In the genomic region with DNA sequence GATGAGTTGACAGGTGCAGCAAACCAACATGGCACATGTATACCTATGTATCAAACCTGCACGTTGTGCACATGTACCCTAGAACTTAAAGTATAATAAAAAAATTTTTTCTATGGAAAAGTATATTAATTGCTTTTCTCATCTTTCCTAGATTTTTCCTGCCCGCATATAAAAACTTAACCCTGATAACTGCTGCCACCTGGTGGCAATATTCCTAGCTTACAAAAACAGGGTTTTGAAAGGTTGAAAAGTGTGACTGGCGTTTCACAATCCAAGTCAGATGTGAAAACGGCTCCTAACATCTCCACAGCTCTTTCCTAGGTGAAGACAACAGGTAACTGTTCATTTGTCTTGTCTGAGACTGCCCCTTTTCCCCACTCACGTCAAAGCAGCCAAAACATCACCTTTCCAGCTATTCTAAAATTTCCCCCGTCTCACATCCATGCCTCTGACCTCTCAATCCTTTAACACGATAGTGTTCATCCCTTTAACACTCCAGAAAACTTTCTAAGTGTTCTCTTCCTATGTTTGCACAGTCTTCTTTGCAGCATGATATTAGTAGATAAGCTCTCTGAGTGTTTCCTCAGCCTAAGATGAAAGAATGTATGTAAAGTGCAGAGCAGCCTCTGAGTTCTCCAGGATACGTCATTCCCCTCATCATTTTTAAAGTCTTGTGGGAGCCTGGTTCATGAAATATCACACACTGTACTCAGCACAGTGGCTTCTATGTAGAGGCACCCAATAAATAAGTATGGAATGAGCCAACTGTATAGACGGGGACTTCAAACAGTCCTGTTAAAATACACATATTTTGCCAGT, we compare ENCODE assay signal across 8 cellular contexts. TPM values are rescaled to one million over a fixed set of nuclear protein-coding genes. Genes with fewer than 3 reads are reported as not detected.
DNase-seq lines count a peak whose midpoint lies in the region; ATAC-seq and TF ChIP-seq lines count a peak whose summit lies in the region.

No MANE protein-coding gene starts in this region.

- no peaks in the 10 kb centered on the region for H3K9me3 ChIP-seq in thyroid gland

- no peaks in the 10 kb centered on the region for H3K27me3 ChIP-seq in thyroid gland

- DNase-seq in activated CD4-positive, alpha-beta T cell treated with anti-CD3 and anti-CD28 coated beads for 24 hours (ENCODE audit: low read depth in 2 of 2): peak; percentile 13 to 28
- no peak for DNase-seq in activated CD4-positive, alpha-beta T cell treated with anti-CD3 and anti-CD28 coated beads for 1 hour
- peak; percentile 54 for DNase-seq in LHCN-M2 (ENCODE audit: low read depth)
- DNase-seq in cardiac fibroblast (ENCODE audit: low read depth in 2 of 2): peak; percentile 63 to 71
- peak; percentile 52 to 66 for DNase-seq in lung microvascular endothelial cell (ENCODE audit: low read depth in 2 of 2)
- peak; percentile 56 for DNase-seq in thyroid gland
- no peak for DNase-seq in NCI-H1048 (lab: John Stamatoyannopoulos, UW)

- TF ChIP-seq CTCF in cardiac fibroblast (IDR thresholded peaks at IDR 0.05; ENCODE audit: low read depth, low read length) (peak; percentile 71), thyroid gland (IDR thresholded peaks at IDR 0.05) (peak; percentile 9 to 68 (median 60))

- H3K4me3 ChIP-seq in cardiac fibroblast (replicated peaks in 1 of 2; ENCODE audit: low read depth in 2 of 2, low read length in 2 of 2) (no peak overlapping the region), thyroid gland (replicated peaks in 1 of 3) (no peak overlapping the region)

- H3K27ac ChIP-seq in thyroid gland: no peak overlapping the region

- intact Hi-C loops in thyroid gland (cut with DNase I): loop anchor here (5.0 kb wide), 1 partner anchor 178 kb away; no protein-coding TSS in a partner anchor

- WGBS in thyroid gland, 2 donors: 26 to 29% methylated on average over 9 of the region's 9 CpGs

- ATAC-seq in SK-N-SH treated with all-trans-retinoic acid at 6 μM for 48 hours: peak; percentile 57; the same call in 2 of the 3 replicates

- TF ChIP-seq POLR2A in thyroid gland (IDR thresholded peaks at IDR 0.05): no peak

- H3K4me1 ChIP-seq in thyroid gland: no peaks in the 10 kb centered on the region

- no peaks in the 10 kb centered on the region for H3K36me3 ChIP-seq in thyroid gland

TF ChIP-seq in SK-N-SH treated with all-trans-retinoic acid at 6 μM for 48 hours, 23 proteins besides CTCF, POLR2A, EP300 and RAD21:
- TF ChIP-seq OSR1 (CRISPR knock-in tag; IDR thresholded peaks at IDR 0.05) (no peak), RARB (CRISPR knock-in tag; IDR thresholded peaks at IDR 0.05) (no peak), BACH2 (CRISPR knock-in tag; IDR thresholded peaks at IDR 0.05; ENCODE audit: borderline replicate concordance) (no peak), CSDC2 (CRISPR knock-in tag; IDR thresholded peaks at IDR 0.05) (no peak), TCF4 (CRISPR knock-in tag; IDR thresholded peaks at IDR 0.05; ENCODE audit: borderline replicate concordance) (no peak), ZFP30 (CRISPR knock-in tag; IDR thresholded peaks at IDR 0.05) (no peak), ZNF70 (CRISPR knock-in tag; IDR thresholded peaks at IDR 0.05) (no peak), ZNF8 (CRISPR knock-in tag; IDR thresholded peaks at IDR 0.05) (no peak), ARNTL (CRISPR knock-in tag; IDR thresholded peaks at IDR 0.05; ENCODE audit: borderline replicate concordance, low read depth) (no peak), GLIS3 (CRISPR knock-in tag; IDR thresholded peaks at IDR 0.05) (no peak), PPARA (CRISPR knock-in tag; IDR thresholded peaks at IDR 0.05; ENCODE audit: borderline replicate concordance) (no peak), ISL1 (CRISPR knock-in tag; IDR thresholded peaks at IDR 0.05) (no peak), SNAI2 (CRISPR knock-in tag; IDR thresholded peaks at IDR 0.05) (no peak), ZC3H10 (CRISPR knock-in tag; IDR thresholded peaks at IDR 0.05) (no peak)
- TF ChIP-seq, protein P1, sequence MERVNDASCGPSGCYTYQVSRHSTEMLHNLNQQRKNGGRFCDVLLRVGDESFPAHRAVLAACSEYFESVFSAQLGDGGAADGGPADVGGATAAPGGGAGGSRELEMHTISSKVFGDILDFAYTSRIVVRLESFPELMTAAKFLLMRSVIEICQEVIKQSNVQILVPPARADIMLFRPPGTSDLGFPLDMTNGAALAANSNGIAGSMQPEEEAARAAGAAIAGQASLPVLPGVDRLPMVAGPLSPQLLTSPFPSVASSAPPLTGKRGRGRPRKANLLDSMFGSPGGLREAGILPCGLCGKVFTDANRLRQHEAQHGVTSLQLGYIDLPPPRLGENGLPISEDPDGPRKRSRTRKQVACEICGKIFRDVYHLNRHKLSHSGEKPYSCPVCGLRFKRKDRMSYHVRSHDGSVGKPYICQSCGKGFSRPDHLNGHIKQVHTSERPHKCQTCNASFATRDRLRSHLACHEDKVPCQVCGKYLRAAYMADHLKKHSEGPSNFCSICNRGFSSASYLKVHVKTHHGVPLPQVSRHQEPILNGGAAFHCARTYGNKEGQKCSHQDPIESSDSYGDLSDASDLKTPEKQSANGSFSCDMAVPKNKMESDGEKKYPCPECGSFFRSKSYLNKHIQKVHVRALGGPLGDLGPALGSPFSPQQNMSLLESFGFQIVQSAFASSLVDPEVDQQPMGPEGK (CRISPR knock-in tag; IDR thresholded peaks at IDR 0.05; ENCODE audit: borderline replicate concordance): no peak
- TF ChIP-seq, protein P2, sequence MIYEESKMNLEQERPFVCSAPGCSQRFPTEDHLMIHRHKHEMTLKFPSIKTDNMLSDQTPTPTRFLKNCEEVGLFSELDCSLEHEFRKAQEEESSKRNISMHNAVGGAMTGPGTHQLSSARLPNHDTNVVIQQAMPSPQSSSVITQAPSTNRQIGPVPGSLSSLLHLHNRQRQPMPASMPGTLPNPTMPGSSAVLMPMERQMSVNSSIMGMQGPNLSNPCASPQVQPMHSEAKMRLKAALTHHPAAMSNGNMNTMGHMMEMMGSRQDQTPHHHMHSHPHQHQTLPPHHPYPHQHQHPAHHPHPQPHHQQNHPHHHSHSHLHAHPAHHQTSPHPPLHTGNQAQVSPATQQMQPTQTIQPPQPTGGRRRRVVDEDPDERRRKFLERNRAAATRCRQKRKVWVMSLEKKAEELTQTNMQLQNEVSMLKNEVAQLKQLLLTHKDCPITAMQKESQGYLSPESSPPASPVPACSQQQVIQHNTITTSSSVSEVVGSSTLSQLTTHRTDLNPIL (CRISPR knock-in tag; IDR thresholded peaks at IDR 0.05; ENCODE audit: low read depth): no peak

RNA-seq across cellular contexts. Expression of a gene that starts 27.5 kb away (rescaled TPM):
- total RNA-seq in LHCN-M2 (2014; rRNA removed) (0.06 and 0.58 TPM in 2 replicates), lung microvascular endothelial cell (0.65 and 1.2 TPM in 2 replicates), thyroid gland (1 to 10 TPM; 1.1 to 2.1 (median 1.7) TPM)
- 0.21 TPM for polyA plus RNA-seq in LHCN-M2 (2012)

RNA-seq across cellular contexts. Expression of a gene that starts 49.1 kb away (rescaled TPM):
- 75.0 and 76.7 TPM in 2 replicates for total RNA-seq in LHCN-M2 (2014; rRNA removed)
- polyA plus RNA-seq in LHCN-M2 (2012): 33.7 TPM
- 29.8 and 34.0 TPM in 2 replicates for total RNA-seq in lung microvascular endothelial cell
- total RNA-seq in thyroid gland: 10 to 100 TPM; 19.5 to 36.1 (median 26.3) TPM

RNA-seq across cellular contexts. Expression of a gene that starts 49.3 kb away (rescaled TPM):
- total RNA-seq in LHCN-M2 (2014; rRNA removed) (228 and 252 TPM in 2 replicates), lung microvascular endothelial cell (123 and 150 TPM in 2 replicates), thyroid gland (100 to 1,000 TPM; 128 to 252 (median 193) TPM)
- polyA plus RNA-seq in LHCN-M2 (2012): 249 TPM

Comparison
In these comparisons a context has a peak if more than half of its experiments do, and no peak if none do; other contexts are left out.
1. DNase-seq: peak in activated CD4-positive, alpha-beta T cell treated with anti-CD3 and anti-CD28 coated beads for 24 hours (2 of 2), LHCN-M2 (single experiment), cardiac fibroblast (2 of 2), lung microvascular endothelial cell (2 of 2) and thyroid gland (2 of 2); none in activated CD4-positive, alpha-beta T cell treated with anti-CD3 and anti-CD28 coated beads for 1 hour (single experiment) and NCI-H1048 (single experiment).